In genomic region chr1:160406131-160406968, GRCh38 we compare ENCODE assay signal across 31 cellular contexts. TPM values are rescaled to one million over a fixed set of nuclear protein-coding genes. Genes with fewer than 3 reads are reported as not detected.
DNase-seq lines count a peak whose midpoint lies in the region; ATAC-seq, FAIRE-seq and TF ChIP-seq lines count a peak whose summit lies in the region.
"Had no signal": no experiment of that assay in that cellular context is flagged by ENCODE, and none has a peak within 500 bp of the region (broad histone marks: within the 10 kb centered on the region; RNA-seq: fewer than 3 reads in every experiment).

No MANE protein-coding gene starts in this region.

- H3K4me3 ChIP-seq in mammary epithelial cell (replicated peaks in 1 of 3; ENCODE audit: insufficient read depth in 1 of 3, low read depth in 2 of 3, low read length in 3 of 3) = no peak overlapping the region
- no peak overlapping the region for H3K4me3 ChIP-seq in keratinocyte (ENCODE audit: control insufficient read depth in 2 of 3, extremely low read depth in 1 of 3, insufficient read depth in 2 of 3, low read depth in 1 of 3, low read length in 3 of 3)
- no peak overlapping the region for H3K4me3 ChIP-seq in transverse colon
- H3K4me3 ChIP-seq: A549, ascending aorta, left lung, SJSA1, spleen, stomach, thyroid gland had no signal

- no peaks in the 10 kb centered on the region for H3K79me2 ChIP-seq in mammary epithelial cell (ENCODE audit: insufficient read depth, low read length)
- peaks cover 5% of the 10 kb centered on the region for H3K79me2 ChIP-seq in keratinocyte (ENCODE audit: control insufficient read depth, insufficient read depth, low read length)

- CTCF ChIA-PET in mammary epithelial cell (lab: Charles Lee; ENCODE audit: low non-redundant PET) (no interaction called here), MCF 10A (lab: Yijun Ruan, JAX) (interaction anchor here (1.6 to 3.7 kb wide), 4 partner anchors 10 to 29 kb away, joined by 3 to 21 read pairs (median 11); no protein-coding TSS in a partner anchor)
- CTCF ChIA-PET in activated CD8-positive, alpha-beta T cell treated with anti-CD3 and anti-CD28 coated beads for 36 hours (lab: Charles Lee) = no interaction called here

- peaks cover 12% of the 10 kb centered on the region for H3K27me3 Mint-ChIP-seq in MCF 10A (ENCODE audit: insufficient read depth, unreplicated experiment)
- peaks cover 4% of the 10 kb centered on the region for H3K27me3 Mint-ChIP-seq in brain
- no peaks in the 10 kb centered on the region for H3K27me3 Mint-ChIP-seq in type B pancreatic cell
- peaks cover 7% of the 10 kb centered on the region for H3K27me3 Mint-ChIP-seq in activated CD8-positive, alpha-beta T cell treated with anti-CD3 and anti-CD28 coated beads for 36 hours

- no peaks in the 10 kb centered on the region for H3K36me3 Mint-ChIP-seq in MCF 10A (ENCODE audit: insufficient read depth, unreplicated experiment)
- H3K36me3 Mint-ChIP-seq in brain = peaks cover 6% of the 10 kb centered on the region
- H3K36me3 Mint-ChIP-seq in type B pancreatic cell = peaks cover 9% of the 10 kb centered on the region
- H3K36me3 Mint-ChIP-seq in activated CD8-positive, alpha-beta T cell treated with anti-CD3 and anti-CD28 coated beads for 36 hours (ENCODE audit: low read depth) = no peaks in the 10 kb centered on the region
- H3K36me3 Mint-ChIP-seq: CD4-positive, CD25-positive, alpha-beta regulatory T cell had no signal

- DNase-seq in mammary epithelial cell = peak; percentile 39
- no peak for DNase-seq in MCF 10A (ENCODE audit: unreplicated experiment)
- DNase-seq in keratinocyte (ENCODE audit: low read depth, low spot score) = no peak
- DNase-seq in type B pancreatic cell (ENCODE audit: extremely low spot score, unreplicated experiment) = no peak
- DNase-seq in transverse colon = no peak
- DNase-seq in sciatic nerve (ENCODE audit: low spot score) = no peak
- no peak for DNase-seq in activated CD8-positive, alpha-beta T cell treated with anti-CD3 and anti-CD28 coated beads for 36 hours
- DNase-seq: activated CD4-positive, alpha-beta T cell treated with anti-CD3 and anti-CD28 coated beads, Interleukin-2, amount 10 ng/mL, durations not matched to agents 24 days and 14 days; activated gamma-delta T cell treated with Interleukin-2 at 50 U/mL for 16 hours; Calu3; caudate nucleus; CD4-positive, CD25-positive, alpha-beta regulatory T cell; cortex of kidney; hypothalamus; KG1; left lung; mesenchymal stem cell; NCI-H1436; NCI-H446; NCI-H774; right cardiac atrium; spleen; stomach; thyroid gland; WERI-Rb-1 had no signal

- TF ChIP-seq POLR2A in transverse colon (IDR thresholded peaks at IDR 0.05) = no peak

- in situ Hi-C loops in mammary epithelial cell (cut with MboI; ENCODE audit: low sequenced_read_pairs in 2 of 2) (loop anchor here in 1 of 2 donors (25.0 kb wide), 1 partner anchor 319 kb away; the partner anchor contains the start of genes IGSF8 and KCNJ9), transverse colon (cut with MboI; ENCODE audit: low pct_ligation_motif_present in 1 of 4, low pct_unique_long_range_greater_than_20kb in 1 of 4, low sequenced_read_pairs in 3 of 4) (no loop called here)

- H2AFZ ChIP-seq in mammary epithelial cell (ENCODE audit: low read depth, low read length) (no peak overlapping the region), keratinocyte (ENCODE audit: control insufficient read depth, low read length) (no peak overlapping the region)

- intact Hi-C loops in mammary epithelial cell (cut with micrococcal nuclease) (no loop called here), MCF 10A (cut with micrococcal nuclease) (no loop called here), transverse colon (cut with DNase I; ENCODE audit: low total_unique reads) (no loop called here), sciatic nerve (cut with DNase I) (no loop called here)
- intact Hi-C loops in activated CD8-positive, alpha-beta T cell treated with anti-CD3 and anti-CD28 coated beads for 36 hours (cut with micrococcal nuclease) = no loop called here

- H3K9me3 ChIP-seq in mammary epithelial cell (replicated peaks; ENCODE audit: insufficient read depth, low read length) = no peaks in the 10 kb centered on the region
- no peaks in the 10 kb centered on the region for H3K9me3 ChIP-seq in keratinocyte (ENCODE audit: control insufficient read depth, low read depth, low read length)
- no peaks in the 10 kb centered on the region for H3K9me3 ChIP-seq in transverse colon
- H3K9me3 ChIP-seq: A549, ascending aorta, left lung, SJSA1, spleen, stomach, thyroid gland had no signal

- peaks cover 38% of the 10 kb centered on the region for H3K4me1 ChIP-seq in mammary epithelial cell (ENCODE audit: insufficient read depth, low read length)
- peaks cover 71% of the 10 kb centered on the region for H3K4me1 ChIP-seq in keratinocyte (ENCODE audit: control insufficient read depth, extremely low read depth, insufficient read depth, low read length)
- H3K4me1 ChIP-seq in transverse colon = peaks cover 0 to 17% (median 7%) of the 10 kb centered on the region in 4 donors
- H3K4me1 ChIP-seq: ascending aorta had no signal

- no peak overlapping the region for H3K4me2 ChIP-seq in mammary epithelial cell (ENCODE audit: insufficient read depth, low read depth, low read length)
- H3K4me2 ChIP-seq in keratinocyte (ENCODE audit: control insufficient read depth, extremely low read depth, insufficient read depth, low read depth, low read length) = peak overlapping the region; percentile 3
- H3K4me2 ChIP-seq: A549 had no signal

- no TSS peak for BruUV-seq in mammary epithelial cell (replicated peaks; lab: Mats Ljungman, UMichigan)
- BruUV-seq in MCF 10A (replicated peaks; lab: Mats Ljungman, UMichigan) = no TSS peak

- H3K27ac ChIP-seq in mammary epithelial cell (ENCODE audit: insufficient read depth, low read depth, low read length) (no peak overlapping the region), keratinocyte (ENCODE audit: control insufficient read depth, insufficient read depth, low read length) (no peak overlapping the region), transverse colon (no peak overlapping the region)
- H3K27ac ChIP-seq: ascending aorta, left lung, SJSA1, spleen, stomach, thyroid gland had no signal

- TF ChIP-seq CTCF in mammary epithelial cell (conservative IDR thresholded peaks at IDR 0.05 in 1 of 2, IDR thresholded peaks at IDR 0.05 in 1 of 2; ENCODE audit: extremely low read depth in 1 of 2, insufficient read depth in 1 of 2, low read depth in 1 of 2, low read length in 2 of 2) (no peak), MCF 10A (IDR thresholded peaks at IDR 0.05; ENCODE audit: unreplicated experiment) (no peak), brain (conservative IDR thresholded peaks at IDR 0.05) (no peak), keratinocyte (optimal IDR thresholded peaks at IDR 0.05 in 1 of 3, IDR thresholded peaks at IDR 0.05 in 1 of 3, conservative IDR thresholded peaks at IDR 0.05 in 1 of 3; ENCODE audit: extremely low read depth in 1 of 3, insufficient read depth in 2 of 3, low read length in 3 of 3) (no peak), type B pancreatic cell (conservative IDR thresholded peaks at IDR 0.05) (no peak), transverse colon (IDR thresholded peaks at IDR 0.05) (no peak)
- no peak for TF ChIP-seq CTCF in activated CD8-positive, alpha-beta T cell treated with anti-CD3 and anti-CD28 coated beads for 36 hours (IDR thresholded peaks at IDR 0.05)

- H3K4me3 Mint-ChIP-seq in MCF 10A (ENCODE audit: unreplicated experiment) (no peak overlapping the region), brain (peak overlapping the region in 4 of 5 experiments; percentile 4 to 38 (median 22)), type B pancreatic cell (no peak overlapping the region)
- H3K4me3 Mint-ChIP-seq in activated CD8-positive, alpha-beta T cell treated with anti-CD3 and anti-CD28 coated beads for 36 hours = no peak overlapping the region
- H3K4me3 Mint-ChIP-seq: activated CD4-positive, alpha-beta T cell treated with anti-CD3 and anti-CD28 coated beads, Interleukin-2, amount 10 ng/mL, durations not matched to agents 24 days and 14 days; CD4-positive, CD25-positive, alpha-beta regulatory T cell had no signal

- H3K4me1 Mint-ChIP-seq in MCF 10A (ENCODE audit: insufficient read depth, unreplicated experiment) (peaks cover 9% of the 10 kb centered on the region), brain (peaks cover 100% of the 10 kb centered on the region), type B pancreatic cell (ENCODE audit: unreplicated experiment) (peaks cover 77% of the 10 kb centered on the region)
- peaks cover 4% of the 10 kb centered on the region for H3K4me1 Mint-ChIP-seq in activated CD8-positive, alpha-beta T cell treated with anti-CD3 and anti-CD28 coated beads for 36 hours (ENCODE audit: low read depth)
- H3K4me1 Mint-ChIP-seq: activated CD4-positive, alpha-beta T cell treated with anti-CD3 and anti-CD28 coated beads, Interleukin-2, amount 10 ng/mL, durations not matched to agents 24 days and 14 days had no signal

- peaks cover 2% of the 10 kb centered on the region for H3K9me1 ChIP-seq in keratinocyte (ENCODE audit: control insufficient read depth, extremely low read depth, insufficient read depth, low read length)

- H3K9me3 Mint-ChIP-seq in MCF 10A (ENCODE audit: unreplicated experiment) (no peaks in the 10 kb centered on the region), brain (no peaks in the 10 kb centered on the region), type B pancreatic cell (no peaks in the 10 kb centered on the region)
- H3K9me3 Mint-ChIP-seq in activated CD8-positive, alpha-beta T cell treated with anti-CD3 and anti-CD28 coated beads for 36 hours = no peaks in the 10 kb centered on the region
- H3K9me3 Mint-ChIP-seq: activated CD4-positive, alpha-beta T cell treated with anti-CD3 and anti-CD28 coated beads, Interleukin-2, amount 10 ng/mL, durations not matched to agents 24 days and 14 days had no signal

- peak; percentile 9 for FAIRE-seq in keratinocyte (lab: Jason Lieb, UNC)
- FAIRE-seq: A549 had no signal

- H3K9ac ChIP-seq in mammary epithelial cell (ENCODE audit: insufficient read depth, low read length) (no peak overlapping the region), keratinocyte (ENCODE audit: control insufficient read depth, extremely low read depth, insufficient read depth, low read length) (no peak overlapping the region)

- 94% methylated on average over 15 of the region's 15 CpGs for WGBS in mammary epithelial cell (ENCODE audit: low coverage, missing lambda C conversion rate)
- 83% methylated on average over 10 to 15 of the region's 15 CpGs for WGBS in transverse colon (ENCODE audit: low coverage in 1 of 2), 2 donors

- POLR2A ChIA-PET in MCF 10A (lab: Yijun Ruan, JAX) = interaction anchor here (0.6 kb wide), 1 partner anchor 1030 kb away, joined by 4 read pairs; no protein-coding TSS in a partner anchor
- POLR2A ChIA-PET in activated CD8-positive, alpha-beta T cell treated with anti-CD3 and anti-CD28 coated beads for 36 hours (lab: Charles Lee) = no interaction called here

- H4K20me1 ChIP-seq in mammary epithelial cell (ENCODE audit: insufficient read depth, low read length) = no peaks in the 10 kb centered on the region
- no peaks in the 10 kb centered on the region for H4K20me1 ChIP-seq in keratinocyte (ENCODE audit: control insufficient read depth, extremely low read depth, insufficient read depth, low read length)

- dilution Hi-C loops in mammary epithelial cell (cut with HindIII; ENCODE audit: low sequenced_read_pairs) = no loop called here
- dilution Hi-C loops in keratinocyte (cut with MboI; ENCODE audit: extremely low pct_ligation_motif_present, low sequenced_read_pairs) = no loop called here

- H3K27me3 ChIP-seq in mammary epithelial cell (ENCODE audit: insufficient read depth, low read length) (no peaks in the 10 kb centered on the region), keratinocyte (ENCODE audit: control insufficient read depth, extremely low read depth, insufficient read depth, low read length) (no peaks in the 10 kb centered on the region), transverse colon (no peaks in the 10 kb centered on the region)
- H3K27me3 ChIP-seq: ascending aorta, SJSA1, thyroid gland had no signal

- TF ChIP-seq EP300 in transverse colon (IDR thresholded peaks at IDR 0.05; ENCODE audit: low read depth) = no peak

- no peak for ATAC-seq in sciatic nerve
- ATAC-seq in activated CD8-positive, alpha-beta T cell treated with anti-CD3 and anti-CD28 coated beads for 36 hours = no peak
- ATAC-seq: A549, left lung, right cardiac atrium had no signal

- H3K27ac Mint-ChIP-seq in MCF 10A (ENCODE audit: low read depth, unreplicated experiment) = no peak overlapping the region
- H3K27ac Mint-ChIP-seq in brain = peak overlapping the region; percentile 49 to 99 (median 82)
- peak overlapping the region; percentile 45 for H3K27ac Mint-ChIP-seq in type B pancreatic cell
- no peak overlapping the region for H3K27ac Mint-ChIP-seq in activated CD8-positive, alpha-beta T cell treated with anti-CD3 and anti-CD28 coated beads for 36 hours
- H3K27ac Mint-ChIP-seq: activated CD4-positive, alpha-beta T cell treated with anti-CD3 and anti-CD28 coated beads, Interleukin-2, amount 10 ng/mL, durations not matched to agents 24 days and 14 days had no signal

- H3K36me3 ChIP-seq in mammary epithelial cell (ENCODE audit: insufficient read depth, low read length) (no peaks in the 10 kb centered on the region), keratinocyte (ENCODE audit: control insufficient read depth in 2 of 2, extremely low read depth in 1 of 2, insufficient read depth in 2 of 2, low read length in 2 of 2) (no peaks in the 10 kb centered on the region), transverse colon (no peaks in the 10 kb centered on the region)
- H3K36me3 ChIP-seq: ascending aorta, left lung, SJSA1, spleen, stomach, thyroid gland had no signal

RNA-seq across cellular contexts. Expression of gene VANGL2, which starts 6.0 kb away (rescaled TPM):
- total RNA-seq in mammary epithelial cell (10 to 100 TPM in 1 of 2 donors, 1 to 10 TPM in 1; 8.7 to 10.3 TPM), MCF 10A (2022) (0.26 and 0.27 TPM in 2 replicates), type B pancreatic cell (ENCODE audit: low replicate concordance) (19.8 and 67.3 TPM in 2 replicates), transverse colon (1 to 10 TPM in 3 of 4 donors, under 1 TPM in 1; 0.20 to 3.7 (median 2.7) TPM), sciatic nerve (7.1 TPM)
- polyA plus RNA-seq in mammary epithelial cell (7.4 TPM), brain (ENCODE audit: insufficient read depth, low read depth, low replicate concordance) (45.5 TPM), keratinocyte (10.9 to 17.6 TPM (median 11.4 TPM) in 3 replicates)
- polyA minus RNA-seq in mammary epithelial cell (6.4 TPM), keratinocyte (11.8 to 19.0 TPM (median 16.6 TPM) in 3 replicates)
- polyA plus RNA-seq in keratinocyte (2011; ENCODE audit: low read depth) = 2.7 TPM
- 8.4 and 8.7 TPM in 2 replicates for polyA plus RNA-seq in keratinocyte (2011; cell fraction: cytosol; rRNA removed)
- polyA plus RNA-seq in keratinocyte (2011; cell fraction: nucleus; rRNA removed) = 32.2 and 38.0 TPM in 2 replicates
- 6.7 and 11.3 TPM in 2 replicates for polyA plus RNA-seq in keratinocyte (2012; ENCODE audit: low replicate concordance)
- 7.1 TPM for polyA minus RNA-seq in keratinocyte (2011; cell fraction: cytosol; rRNA and poly(A)+ RNA removed)
- 9.5 and 14.1 TPM in 2 replicates for polyA minus RNA-seq in keratinocyte (2011; cell fraction: nucleus; rRNA and poly(A)+ RNA removed)
- under 1 TPM; 0.16 to 0.40 TPM for total RNA-seq in activated CD8-positive, alpha-beta T cell treated with anti-CD3 and anti-CD28 coated beads for 36 hours
- polyA plus RNA-seq: CD4-positive, CD25-positive, alpha-beta regulatory T cell had no signal

RNA-seq across cellular contexts. Expression of gene NHLH1, which starts 39.5 kb away (rescaled TPM):
- total RNA-seq in mammary epithelial cell = not detected
- polyA plus RNA-seq in mammary epithelial cell = 0.10 TPM
- 1.2 TPM for polyA minus RNA-seq in mammary epithelial cell
- 0.12 and 0.20 TPM in 2 replicates for total RNA-seq in MCF 10A (2022)
- polyA plus RNA-seq in brain (ENCODE audit: insufficient read depth, low read depth, low replicate concordance) = 1.0 TPM
- polyA plus RNA-seq in keratinocyte = 0.10 to 0.17 TPM (median 0.13 TPM) in 3 replicates
- not detected for polyA plus RNA-seq in keratinocyte (2011; ENCODE audit: low read depth)
- 0.03 and 0.11 TPM in 2 replicates for polyA plus RNA-seq in keratinocyte (2011; cell fraction: cytosol; rRNA removed)
- 0.53 and 0.62 TPM in 2 replicates for polyA plus RNA-seq in keratinocyte (2011; cell fraction: nucleus; rRNA removed)
- 0.03 and 0.27 TPM in 2 replicates for polyA plus RNA-seq in keratinocyte (2012; ENCODE audit: low replicate concordance)
- polyA minus RNA-seq in keratinocyte = 0.07 to 0.22 TPM (median 0.16 TPM) in 3 replicates
- polyA minus RNA-seq in keratinocyte (2011; cell fraction: cytosol; rRNA and poly(A)+ RNA removed) = not detected
- polyA minus RNA-seq in keratinocyte (2011; cell fraction: nucleus; rRNA and poly(A)+ RNA removed) = 0.23 TPM in 1 of 2 replicates, not detected in the other
- 0.48 and 2.2 TPM in 2 replicates for total RNA-seq in type B pancreatic cell (ENCODE audit: low replicate concordance)
- total RNA-seq in transverse colon = not detected
- not detected for total RNA-seq in sciatic nerve
- total RNA-seq in activated CD8-positive, alpha-beta T cell treated with anti-CD3 and anti-CD28 coated beads for 36 hours = under 1 TPM; 0.22 to 0.45 TPM
- total RNA-seq: ascending aorta; CD4-positive, CD25-positive, alpha-beta regulatory T cell; Daoy; glomerular endothelial cell; stomach; thyroid gland had no signal

Comparison
In these comparisons a context has a peak if more than half of its experiments do, and no peak if none do; other contexts are left out.
1. H3K27ac Mint-ChIP-seq: peak in brain (5 of 5) and type B pancreatic cell (single experiment); none in MCF 10A (single experiment) and activated CD8-positive, alpha-beta T cell treated with anti-CD3 and anti-CD28 coated beads for 36 hours (single experiment).
2. H3K4me3 Mint-ChIP-seq: peak in brain (4 of 5); none in MCF 10A (single experiment), type B pancreatic cell (single experiment) and activated CD8-positive, alpha-beta T cell treated with anti-CD3 and anti-CD28 coated beads for 36 hours (single experiment).